ENCODE assay signal across 8 cellular contexts in the genomic region with DNA sequence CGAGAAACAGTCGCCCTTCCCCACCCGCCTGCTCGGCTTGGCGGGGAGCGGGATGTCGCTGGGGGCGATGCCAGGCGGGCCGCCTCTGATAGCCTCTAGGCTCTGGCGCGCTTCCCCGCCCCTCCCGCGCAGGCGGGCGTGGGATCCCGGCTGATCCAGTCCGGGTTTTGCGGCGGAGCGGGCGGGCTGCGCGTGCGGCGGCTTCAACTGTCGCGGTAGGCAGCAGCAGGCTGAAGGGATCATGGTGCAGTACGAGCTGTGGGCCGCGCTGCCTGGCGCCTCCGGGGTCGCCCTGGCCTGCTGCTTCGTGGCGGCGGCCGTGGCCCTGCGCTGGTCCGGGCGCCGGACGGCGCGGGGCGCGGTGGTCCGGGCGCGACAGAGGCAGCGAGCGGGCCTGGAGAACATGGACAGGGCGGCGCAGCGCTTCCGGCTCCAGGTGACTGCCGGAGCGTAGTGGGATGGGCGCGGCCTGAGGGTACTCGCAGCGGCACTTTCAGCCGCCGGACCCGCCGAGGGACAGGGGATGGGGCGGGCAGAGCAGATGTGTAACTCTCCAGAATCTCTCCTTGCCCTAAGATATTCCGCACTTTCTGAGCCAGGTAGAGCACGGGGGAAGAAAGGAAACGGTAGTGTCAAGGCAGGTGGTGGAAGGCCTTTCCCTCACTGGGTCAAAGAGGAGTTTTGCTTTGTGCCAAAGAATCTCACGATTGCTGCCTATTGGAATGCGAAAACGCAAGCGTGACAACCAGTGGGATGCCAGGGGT. TPM values are rescaled to one million over a fixed set of nuclear protein-coding genes. Genes with fewer than 3 reads are reported as not detected.
DNase-seq lines count a peak whose midpoint lies in the region; ATAC-seq and TF ChIP-seq lines count a peak whose summit lies in the region.

A gene (plus strand): TSS at position 210 of the 764 bp plus-strand sequence. CDS start 32 bp downstream, at position 242.

- H3K27ac ChIP-seq in left ventricle myocardium inferior (replicated peaks) (no peak within 1 kb of the TSS), ovary (no peak within 1 kb of the TSS)

- H3K4me3 ChIP-seq in left ventricle myocardium inferior (peak within 1 kb of the TSS; percentile 72), ovary (peak within 1 kb of the TSS; percentile 37), MG63 (no peak within 1 kb of the TSS)

- ATAC-seq in GM19452 (IDR thresholded peaks at IDR 0.05; ENCODE audit: unreplicated experiment) = no peak

- H3K36me3 ChIP-seq in left ventricle myocardium inferior (no peaks in the 10 kb centered on the region), ovary (no peaks in the 10 kb centered on the region), MG63 (no peaks in the 10 kb centered on the region; the same call in 1 of the 2 replicates)

- intact Hi-C loops in left ventricle myocardium inferior (cut with micrococcal nuclease) (no loop called here), ovary (cut with DNase I) (no loop called here)

- H3K27me3 ChIP-seq in left ventricle myocardium inferior (ENCODE audit: low read depth) (peaks cover 11% of the 10 kb centered on the region), ovary (no peaks in the 10 kb centered on the region), MG63 (no peaks in the 10 kb centered on the region)

- no peak for TF ChIP-seq POLR2A in ovary (IDR thresholded peaks at IDR 0.05)

- TF ChIP-seq CTCF in left ventricle myocardium inferior (IDR thresholded peaks at IDR 0.05; ENCODE audit: borderline replicate concordance) (no peak), ovary (IDR thresholded peaks at IDR 0.05) (no peak)

- TF ChIP-seq EP300 in ovary (IDR thresholded peaks at IDR 0.05) = no peak

- peak; percentile 76 for DNase-seq in ELF-1 (ENCODE audit: low read depth, low spot score)
- DNase-seq in NCI-H69 (lab: John Stamatoyannopoulos, UW) = peak; percentile 80
- peak in 50 of 56 donors; percentile 28 to 86 (median 66) for DNase-seq in amygdala (lab: John Stamatoyannopoulos, UW)
- DNase-seq in left ventricle myocardium inferior = peak; percentile 68
- DNase-seq in ovary = peak; percentile 48 to 71 (median 64)
- no peak for DNase-seq in MG63
- no peak for DNase-seq in NCI-H1436 (lab: John Stamatoyannopoulos, UW)

- WGBS in ovary, 3 donors = 2 to 3% (median 3%) methylated on average over 44 to 75 of the region's 75 CpGs

- H3K4me1 ChIP-seq in left ventricle myocardium inferior = peaks cover 26% of the 10 kb centered on the region
- no peaks in the 10 kb centered on the region for H3K4me1 ChIP-seq in ovary (ENCODE audit: insufficient read depth)

- H3K9me3 ChIP-seq in left ventricle myocardium inferior (replicated peaks) = peaks cover 18% of the 10 kb centered on the region
- no peaks in the 10 kb centered on the region for H3K9me3 ChIP-seq in ovary
- peaks cover 4% of the 10 kb centered on the region; the same call in 1 of the 2 replicates for H3K9me3 ChIP-seq in MG63

RNA-seq across cellular contexts. Expression of the gene that starts here (rescaled TPM):
- total RNA-seq in left ventricle myocardium inferior = 2.8 TPM
- total RNA-seq in ovary = 10 to 100 TPM in 3 of 7 donors, 1 to 10 TPM in 4; 7.5 to 32.7 (median 9.3) TPM
- 1 to 10 TPM; 1.3 to 6.7 TPM for polyA plus RNA-seq in ovary
- 0.16 and 1.4 TPM in 2 replicates for total RNA-seq in MG63 (2014; rRNA removed; shearing (Covaris generic); ENCODE audit: low replicate concordance)

Comparison
In these comparisons a context has a peak if more than half of its experiments do, and no peak if none do; other contexts are left out.
1. DNase-seq: peak in ELF-1 (single experiment), NCI-H69 (single experiment), amygdala (50 of 56), left ventricle myocardium inferior (single experiment) and ovary (5 of 5); none in MG63 (single experiment) and NCI-H1436 (single experiment).